8 cellular contexts compared by ENCODE assay signal in genomic region chr1:155609515-155610256, GRCh38. TPM values are rescaled to one million over a fixed set of nuclear protein-coding genes. Genes with fewer than 3 reads are reported as not detected.
DNase-seq lines count a peak whose midpoint lies in the region; ATAC-seq and TF ChIP-seq lines count a peak whose summit lies in the region.

Gene MSTO1, plus strand, starts transcription at chr1:155610218. Its CDS starts 31 bp downstream, at chr1:155610249.

- H3K4me3 Mint-ChIP-seq in HFFc6: peak within 1 kb of the TSS; percentile 95
- H3K4me3 Mint-ChIP-seq in activated naive CD4-positive, alpha-beta T cell treated with anti-CD3 and anti-CD28 coated beads, Interleukin-2, amount 10 ng/mL, durations not matched to agents 7 days and 5 days: peak within 1 kb of the TSS; percentile 93

- peaks cover 12% of the 10 kb centered on the region; the same call in 1 of the 2 replicates for H3K36me3 ChIP-seq in SK-N-MC (ENCODE audit: insufficient read depth, low read length)
- peaks cover 0 to 19% of the 10 kb centered on the region in 2 donors for H3K36me3 ChIP-seq in gastroesophageal sphincter

- peak within 1 kb of the TSS; percentile 79 for H3K27ac ChIP-seq in SK-N-MC
- H3K27ac ChIP-seq in gastroesophageal sphincter: peak within 1 kb of the TSS; percentile 14 to 84 (median 76)

- peak within 1 kb of the TSS; percentile 74 for H3K4me3 ChIP-seq in NB4 (ENCODE audit: low read depth, low read length)
- H3K4me3 ChIP-seq in SK-N-MC: peak within 1 kb of the TSS; percentile 81
- peak within 1 kb of the TSS; percentile 41 to 63 for H3K4me3 ChIP-seq in gastroesophageal sphincter

- TF ChIP-seq EP300 in gastroesophageal sphincter (IDR thresholded peaks at IDR 0.05): no peak

- peaks cover 9% of the 10 kb centered on the region for H3K36me3 Mint-ChIP-seq in HFFc6 (ENCODE audit: low read depth)
- H3K36me3 Mint-ChIP-seq in activated naive CD4-positive, alpha-beta T cell treated with anti-CD3 and anti-CD28 coated beads, Interleukin-2, amount 10 ng/mL, durations not matched to agents 7 days and 5 days: peaks cover 16% of the 10 kb centered on the region

- H3K9me3 ChIP-seq in SK-N-MC (ENCODE audit: low read depth, low read length): no peaks in the 10 kb centered on the region
- no peaks in the 10 kb centered on the region for H3K9me3 ChIP-seq in gastroesophageal sphincter

- peaks cover 0 to 4% (median 4%) of the 10 kb centered on the region in 3 donors for H3K4me1 ChIP-seq in gastroesophageal sphincter

- 26 to 28% methylated on average over 9 to 12 of the region's 47 CpGs for WGBS in gastroesophageal sphincter (ENCODE audit: low coverage in 1 of 2), 2 donors

- H3K27me3 Mint-ChIP-seq in HFFc6 (ENCODE audit: insufficient read depth): no peaks in the 10 kb centered on the region
- H3K27me3 Mint-ChIP-seq in activated naive CD4-positive, alpha-beta T cell treated with anti-CD3 and anti-CD28 coated beads, Interleukin-2, amount 10 ng/mL, durations not matched to agents 7 days and 5 days: peaks cover 7% of the 10 kb centered on the region

- peaks cover 5% of the 10 kb centered on the region; the same call in 1 of the 2 replicates for H3K4me1 Mint-ChIP-seq in HFFc6 (ENCODE audit: low read depth)
- H3K4me1 Mint-ChIP-seq in activated naive CD4-positive, alpha-beta T cell treated with anti-CD3 and anti-CD28 coated beads, Interleukin-2, amount 10 ng/mL, durations not matched to agents 7 days and 5 days: peaks cover 9% of the 10 kb centered on the region

- no peak for TF ChIP-seq CTCF in HFFc6 (IDR thresholded peaks at IDR 0.05)
- no peak for TF ChIP-seq CTCF in NB4 (IDR thresholded peaks at IDR 0.05; ENCODE audit: low read depth, low read length)
- peak in 1 of 4 experiments; percentile 13 for TF ChIP-seq CTCF in gastroesophageal sphincter (IDR thresholded peaks at IDR 0.05)

- peak; percentile 100 for ATAC-seq in gastroesophageal sphincter

- DNase-seq in GM04503 (ENCODE audit: low read depth) (peak; percentile 87), HFFc6 (peak; percentile 98), NB4 (ENCODE audit: low read depth) (peak; percentile 99), SK-N-MC (ENCODE audit: low read depth, low spot score) (peak; percentile 96), non-pigmented ciliary epithelial cell (ENCODE audit: low read depth) (peak; percentile 93), superior temporal gyrus (ENCODE audit: extremely low spot score) (peak; percentile 97)
- DNase-seq in activated naive CD4-positive, alpha-beta T cell treated with anti-CD3 and anti-CD28 coated beads, Interleukin-2, amount 10 ng/mL, durations not matched to agents 7 days and 5 days: peak; percentile 98

- peak; percentile 79 for TF ChIP-seq POLR2A in NB4 (IDR thresholded peaks at IDR 0.05; ENCODE audit: extremely low read depth, insufficient read length)
- TF ChIP-seq POLR2A in gastroesophageal sphincter (IDR thresholded peaks at IDR 0.05): peak in 1 of 2 donors; percentile 28

- peaks cover 6% of the 10 kb centered on the region for H3K27me3 ChIP-seq in gastroesophageal sphincter

- CTCF ChIA-PET in activated naive CD4-positive, alpha-beta T cell treated with anti-CD3 and anti-CD28 coated beads, Interleukin-2, amount 10 ng/mL, durations not matched to agents 7 days and 5 days (lab: Charles Lee): interaction anchor here (1.4 kb wide), 1 partner anchor 359 kb away, joined by 6 read pairs; no protein-coding TSS in a partner anchor

- H3K9me3 Mint-ChIP-seq in HFFc6: no peaks in the 10 kb centered on the region
- H3K9me3 Mint-ChIP-seq in activated naive CD4-positive, alpha-beta T cell treated with anti-CD3 and anti-CD28 coated beads, Interleukin-2, amount 10 ng/mL, durations not matched to agents 7 days and 5 days: no peaks in the 10 kb centered on the region

- peak within 1 kb of the TSS; percentile 86 for H3K9ac ChIP-seq in SK-N-MC (ENCODE audit: insufficient read length)

- H3K27ac Mint-ChIP-seq in HFFc6: peak within 1 kb of the TSS; percentile 95
- H3K27ac Mint-ChIP-seq in activated naive CD4-positive, alpha-beta T cell treated with anti-CD3 and anti-CD28 coated beads, Interleukin-2, amount 10 ng/mL, durations not matched to agents 7 days and 5 days: peak within 1 kb of the TSS; percentile 82

RNA-seq across cellular contexts. Expression of gene MSTO1, which starts in this region (rescaled TPM):
- 10 to 100 TPM; 34.8 to 40.5 (median 37.5) TPM for total RNA-seq in HFFc6 (2021; fragmentation: NEBNext Ultra II Directional; extraction: Animal tissue kit (Norgen Biotek cat#: 25700))
- 10 to 100 TPM in 1 of 4 donors, 1 to 10 TPM in 3; 7.6 to 13.2 (median 8.4) TPM for total RNA-seq in gastroesophageal sphincter

Comparison
In these comparisons a context has a peak if more than half of its experiments do, and no peak if none do; other contexts are left out.
1. Peak in every context shown above with its lines: DNase-seq, ATAC-seq, H3K4me3 ChIP-seq and H3K27ac ChIP-seq.